ENCODE assay signal across 31 cellular contexts in the genomic region with DNA sequence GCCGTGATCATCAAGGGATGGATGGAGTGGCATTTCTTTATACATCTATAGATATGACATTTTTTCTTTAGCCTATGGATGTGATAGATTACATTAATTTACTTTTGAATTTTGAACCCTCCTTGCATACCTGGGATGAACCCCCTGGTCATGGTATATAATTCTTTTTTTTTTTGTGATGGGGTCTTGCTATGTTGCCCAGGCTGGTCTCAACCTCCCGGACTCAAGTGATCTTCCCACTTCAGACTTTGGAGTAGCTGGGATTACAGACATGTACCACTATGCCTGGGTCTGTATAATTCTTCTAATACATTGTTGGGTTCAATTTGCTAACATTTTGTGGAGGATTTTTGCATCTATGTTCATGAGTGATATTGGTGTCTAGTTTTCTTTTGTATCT. TPM values are rescaled to one million over a fixed set of nuclear protein-coding genes. Genes with fewer than 3 reads are reported as not detected.
"Had no signal": no experiment of that assay in that cellular context is flagged by ENCODE, and none has a peak within 500 bp of the region (broad histone marks: within the 10 kb centered on the region; RNA-seq: fewer than 3 reads in every experiment).

No MANE protein-coding gene starts in this region.

- H3K9ac ChIP-seq: parathyroid adenoma had no signal

- FAIRE-seq: colon had no signal

- H3K4me3 ChIP-seq: gastrocnemius medialis, heart left ventricle, hepatocyte, left lung, mucosa of descending colon, smooth muscle cell, testis, tibial artery had no signal

- H3K4me3 Mint-ChIP-seq: dendritic cell treated with granulocyte-macrophage colony-stimulating factor and Interleukin-4, amounts not matched to agents 40 ng/mL and 50 ng/mL, for 4 days; endodermal cell; mesothelial cell of epicardium; naive B cell; natural killer cell treated with Interleukin-12 subunit alpha and Interleukin-12 subunit beta and Interleukin-15 and Interleukin-18, amount 100 ng/mL, for 72 hours; neural crest cell; stimulated activated memory B cell treated with anti-CD40 and anti-IgM and Interleukin-4, amounts not matched to agents 10 μg/mL and 1 μg/mL and 100 μg/mL, for 72 hours; type B pancreatic cell had no signal

- H3K4me2 ChIP-seq: hepatocyte, smooth muscle cell had no signal

- H3K27ac ChIP-seq: epithelial cell of prostate, gastrocnemius medialis, heart left ventricle, hepatocyte, left lung, parathyroid adenoma, testis, tibial artery had no signal

- H3K9me3 Mint-ChIP-seq: dendritic cell treated with granulocyte-macrophage colony-stimulating factor and Interleukin-4, amounts not matched to agents 40 ng/mL and 50 ng/mL, for 4 days; mesothelial cell of epicardium; naive B cell; natural killer cell treated with Interleukin-12 subunit alpha and Interleukin-12 subunit beta and Interleukin-15 and Interleukin-18, amount 100 ng/mL, for 72 hours; neural crest cell; stimulated activated memory B cell treated with anti-CD40 and anti-IgM and Interleukin-4, amounts not matched to agents 10 μg/mL and 1 μg/mL and 100 μg/mL, for 72 hours; type B pancreatic cell had no signal

- H3K27me3 ChIP-seq: gastrocnemius medialis, heart left ventricle, hepatocyte, testis, tibial artery had no signal

- H3K27ac Mint-ChIP-seq: dendritic cell treated with granulocyte-macrophage colony-stimulating factor and Interleukin-4, amounts not matched to agents 40 ng/mL and 50 ng/mL, for 4 days; endodermal cell; mesothelial cell of epicardium; natural killer cell treated with Interleukin-12 subunit alpha and Interleukin-12 subunit beta and Interleukin-15 and Interleukin-18, amount 100 ng/mL, for 72 hours; progenitor cell of endocrine pancreas; stimulated activated memory B cell treated with anti-CD40 and anti-IgM and Interleukin-4, amounts not matched to agents 10 μg/mL and 1 μg/mL and 100 μg/mL, for 72 hours; type B pancreatic cell had no signal

- DNase-seq: effector CD8-positive, alpha-beta T cell; foreskin fibroblast; heart left ventricle; left cardiac atrium; mesenchymal stem cell; mucosa of descending colon; naive B cell; stimulated activated CD4-positive, alpha-beta T cell treated with anti-CD3 and anti-CD28 coated beads, Interleukin-12 subunit alpha, Interleukin-12 subunit beta, amount 100 ng/mL, for 4 hours; stimulated activated CD4-positive, alpha-beta T cell treated with anti-CD3 and anti-CD28 coated beads, Interleukin-1b, Interleukin-23, amount 100 ng/mL, for 48 hours; stimulated activated CD4-positive, alpha-beta T cell treated with anti-CD3 and anti-CD28 coated beads, Interleukin-4, amount 100 ng/mL, for 24 hours; stimulated activated naive CD8-positive, alpha-beta T cell treated with anti-CD3 and anti-CD28 coated beads, Interleukin-15, Interleukin-2, amounts not matched to agents 100 U/mL and 50 U/mL, for 24 hours; substantia nigra; testis; tibial artery had no signal

- H3K36me3 Mint-ChIP-seq: mesothelial cell of epicardium; naive B cell; natural killer cell treated with Interleukin-12 subunit alpha and Interleukin-12 subunit beta and Interleukin-15 and Interleukin-18, amount 100 ng/mL, for 72 hours; stimulated activated memory B cell treated with anti-CD40 and anti-IgM and Interleukin-4, amounts not matched to agents 10 μg/mL and 1 μg/mL and 100 μg/mL, for 72 hours; type B pancreatic cell had no signal

- H3K9me3 ChIP-seq: gastrocnemius medialis, left lung, mucosa of descending colon, testis had no signal

- H3K36me3 ChIP-seq: gastrocnemius medialis, heart left ventricle, left lung, tibial artery had no signal

RNA-seq across cellular contexts. Expression of a gene that starts 1.7 kb away (rescaled TPM):
- total RNA-seq: hepatocyte, kidney epithelial cell, left cardiac atrium, lung microvascular endothelial cell, mesothelial cell of epicardium, neural crest cell, progenitor cell of endocrine pancreas had no signal
- polyA plus RNA-seq: heart left ventricle had no signal
